In genomic region chr1:20150969-20151368, GRCh38 we compare ENCODE assay signal across 1 cellular context.
TF ChIP-seq lines count a peak whose summit lies in the region.

No MANE protein-coding gene starts in this region.

TF ChIP-seq in HepG2, 621 proteins besides CTCF, POLR2A, EP300 and RAD21:
- TF ChIP-seq ZNF629 (CRISPR knock-in tag; conservative IDR thresholded peaks at IDR 0.05), result peak; percentile 68
- no peak for TF ChIP-seq ZNF510 (CRISPR knock-in tag; IDR thresholded peaks at IDR 0.05; ENCODE audit: low read depth)
